23 cellular contexts compared by ENCODE assay signal in the genomic region with DNA sequence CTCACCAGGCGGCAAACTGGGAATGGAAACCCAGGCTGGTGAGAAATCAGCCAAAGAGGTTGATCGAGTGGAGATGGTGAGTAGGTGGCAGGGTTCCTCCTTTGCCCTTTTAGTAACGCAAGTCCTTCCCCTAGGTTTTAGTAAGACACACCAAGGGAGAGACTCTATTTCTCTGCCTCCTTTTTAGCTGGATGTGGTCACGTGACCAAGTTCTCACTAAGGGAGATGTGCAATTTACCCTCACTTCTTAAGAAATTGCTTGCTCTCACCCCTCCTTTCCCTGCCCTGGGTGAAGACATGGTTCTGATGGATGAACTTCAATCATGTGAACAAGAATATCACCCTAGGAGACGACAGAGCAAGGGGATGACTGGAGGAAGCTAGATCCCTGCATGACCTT.
"Had no signal": no experiment of that assay in that cellular context is flagged by ENCODE, and none has a peak within 500 bp of the region (broad histone marks: within the 10 kb centered on the region; RNA-seq: fewer than 3 reads in every experiment).

No MANE protein-coding gene starts in this region.

- H3K4me3 ChIP-seq: SJSA1, SK-N-MC had no signal

- DNase-seq: Kasumi-1, KG1, MM.1S, NCI-H1092 treated with DMSO at 0.1 percent for 48 hours, NCI-H1436, NCI-H187, NCI-H2029, NCI-H2081 treated with DMSO at 0.1 percent for 48 hours, NCI-H2171, NCI-H226, NCI-H446, NCI-H510A, NCI-H524 treated with DMSO at 0.1 percent for 48 hours, NCI-H69, NCI-H774, Right ventricle myocardium superior, RPMI8226, SIG-M5 had no signal

- FAIRE-seq: HTR-8/SVneo, RCC 7860 had no signal

- H3K36me3 ChIP-seq: SJSA1 had no signal

- H3K27me3 ChIP-seq: SJSA1 had no signal

- H3K27ac ChIP-seq: HL-60, SJSA1, SK-N-MC had no signal
